In genomic region chr1:154951901-154952657, GRCh38 we compare ENCODE assay signal across 1 cellular context.
A peak's percentile ranks its signal among the peaks of the same experiment; 100 is the strongest.
TF ChIP-seq lines count a peak whose summit lies in the region.

No MANE protein-coding gene starts in this region.

TF ChIP-seq in HepG2, 621 proteins besides CTCF, POLR2A, EP300 and RAD21:
- TF ChIP-seq ZNF558 (CRISPR knock-in tag; IDR thresholded peaks at IDR 0.05; ENCODE audit: borderline replicate concordance) (no peak), ZNF780A (CRISPR knock-in tag; IDR thresholded peaks at IDR 0.05) (no peak), TGIF2 (CRISPR knock-in tag; IDR thresholded peaks at IDR 0.05) (no peak)
- TF ChIP-seq, protein P1, sequence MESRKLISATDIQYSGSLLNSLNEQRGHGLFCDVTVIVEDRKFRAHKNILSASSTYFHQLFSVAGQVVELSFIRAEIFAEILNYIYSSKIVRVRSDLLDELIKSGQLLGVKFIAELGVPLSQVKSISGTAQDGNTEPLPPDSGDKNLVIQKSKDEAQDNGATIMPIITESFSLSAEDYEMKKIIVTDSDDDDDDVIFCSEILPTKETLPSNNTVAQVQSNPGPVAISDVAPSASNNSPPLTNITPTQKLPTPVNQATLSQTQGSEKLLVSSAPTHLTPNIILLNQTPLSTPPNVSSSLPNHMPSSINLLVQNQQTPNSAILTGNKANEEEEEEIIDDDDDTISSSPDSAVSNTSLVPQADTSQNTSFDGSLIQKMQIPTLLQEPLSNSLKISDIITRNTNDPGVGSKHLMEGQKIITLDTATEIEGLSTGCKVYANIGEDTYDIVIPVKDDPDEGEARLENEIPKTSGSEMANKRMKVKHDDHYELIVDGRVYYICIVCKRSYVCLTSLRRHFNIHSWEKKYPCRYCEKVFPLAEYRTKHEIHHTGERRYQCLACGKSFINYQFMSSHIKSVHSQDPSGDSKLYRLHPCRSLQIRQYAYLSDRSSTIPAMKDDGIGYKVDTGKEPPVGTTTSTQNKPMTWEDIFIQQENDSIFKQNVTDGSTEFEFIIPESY (CRISPR knock-in tag; IDR thresholded peaks at IDR 0.05), result 0 out of 2 replicates have a peak, but pooled peaks have one; percentile 37
